ENCODE assay signal across 1 cellular context in genomic region chr2:105634198-105634597, GRCh38.
TF ChIP-seq lines count a peak whose summit lies in the region.

No MANE protein-coding gene starts in this region.

TF ChIP-seq in K562, 482 proteins besides CTCF, POLR2A, EP300 and RAD21 (continued from another document):
- no peak for TF ChIP-seq AFF4 (CRISPR knock-in tag; IDR thresholded peaks at IDR 0.05)
- no peak for TF ChIP-seq FOXJ3 (CRISPR knock-in tag; IDR thresholded peaks at IDR 0.05)
- peak; percentile 30; the same call in 1 of the 2 replicates for TF ChIP-seq MAFF (IDR thresholded peaks at IDR 0.05; ENCODE audit: low read length)
- TF ChIP-seq ETV5 (CRISPR knock-in tag; IDR thresholded peaks at IDR 0.05; ENCODE audit: low read depth): no peak
- TF ChIP-seq, protein P1, sequence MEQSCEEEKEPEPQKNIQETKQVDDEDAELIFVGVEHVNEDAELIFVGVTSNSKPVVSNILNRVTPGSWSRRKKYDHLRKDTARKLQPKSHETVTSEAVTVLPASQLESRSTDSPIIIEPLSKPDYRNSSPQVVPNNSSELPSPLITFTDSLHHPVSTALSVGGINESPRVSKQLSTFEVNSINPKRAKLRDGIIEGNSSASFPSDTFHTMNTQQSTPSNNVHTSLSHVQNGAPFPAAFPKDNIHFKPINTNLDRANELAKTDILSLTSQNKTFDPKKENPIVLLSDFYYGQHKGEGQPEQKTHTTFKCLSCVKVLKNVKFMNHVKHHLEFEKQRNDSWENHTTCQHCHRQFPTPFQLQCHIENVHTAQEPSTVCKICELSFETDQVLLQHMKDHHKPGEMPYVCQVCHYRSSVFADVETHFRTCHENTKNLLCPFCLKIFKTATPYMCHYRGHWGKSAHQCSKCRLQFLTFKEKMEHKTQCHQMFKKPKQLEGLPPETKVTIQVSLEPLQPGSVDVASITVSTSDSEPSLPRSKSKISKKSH (CRISPR knock-in tag; IDR thresholded peaks at IDR 0.05): no peak
- TF ChIP-seq EWSR1 (IDR thresholded peaks at IDR 0.05; ENCODE audit: borderline replicate concordance, low read depth, partially characterized antibody): no peak
- no peak for TF ChIP-seq HNRNPL (IDR thresholded peaks at IDR 0.05; ENCODE audit: low read depth, low read length)
- no peak for TF ChIP-seq ZEB2 (IDR thresholded peaks at IDR 0.05)
- TF ChIP-seq, protein P2, sequence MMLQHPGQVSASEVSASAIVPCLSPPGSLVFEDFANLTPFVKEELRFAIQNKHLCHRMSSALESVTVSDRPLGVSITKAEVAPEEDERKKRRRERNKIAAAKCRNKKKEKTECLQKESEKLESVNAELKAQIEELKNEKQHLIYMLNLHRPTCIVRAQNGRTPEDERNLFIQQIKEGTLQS (IDR thresholded peaks at IDR 0.05): no peak
- TF ChIP-seq, protein P2 (CRISPR knock-in tag; conservative IDR thresholded peaks at IDR 0.05): no peak
- TF ChIP-seq, protein P3, sequence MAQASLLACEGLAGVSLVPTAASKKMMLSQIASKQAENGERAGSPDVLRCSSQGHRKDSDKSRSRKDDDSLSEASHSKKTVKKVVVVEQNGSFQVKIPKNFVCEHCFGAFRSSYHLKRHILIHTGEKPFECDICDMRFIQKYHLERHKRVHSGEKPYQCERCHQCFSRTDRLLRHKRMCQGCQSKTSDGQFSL (CRISPR knock-in tag; IDR thresholded peaks at IDR 0.05): no peak
- TF ChIP-seq, protein P3 (tag; IDR thresholded peaks at IDR 0.05): no peak
- no peak for TF ChIP-seq TBL1XR1 (IDR thresholded peaks at IDR 0.05; ENCODE audit: low read length in 2 of 2)
- TF ChIP-seq ARID4B (CRISPR knock-in tag; IDR thresholded peaks at IDR 0.05): no peak
- no peak for TF ChIP-seq MAFG (tag; conservative IDR thresholded peaks at IDR 0.05)
- TF ChIP-seq, protein P4, sequence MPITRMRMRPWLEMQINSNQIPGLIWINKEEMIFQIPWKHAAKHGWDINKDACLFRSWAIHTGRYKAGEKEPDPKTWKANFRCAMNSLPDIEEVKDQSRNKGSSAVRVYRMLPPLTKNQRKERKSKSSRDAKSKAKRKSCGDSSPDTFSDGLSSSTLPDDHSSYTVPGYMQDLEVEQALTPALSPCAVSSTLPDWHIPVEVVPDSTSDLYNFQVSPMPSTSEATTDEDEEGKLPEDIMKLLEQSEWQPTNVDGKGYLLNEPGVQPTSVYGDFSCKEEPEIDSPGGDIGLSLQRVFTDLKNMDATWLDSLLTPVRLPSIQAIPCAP (CRISPR knock-in tag; IDR thresholded peaks at IDR 0.05; ENCODE audit: borderline replicate concordance): no peak
- 0 out of 2 replicates have a peak, but pooled peaks have one; percentile 17 for TF ChIP-seq NFE2 (IDR thresholded peaks at IDR 0.05; ENCODE audit: low read depth)
- no peak for TF ChIP-seq NCOA6 (IDR thresholded peaks at IDR 0.05)
- TF ChIP-seq ZNF316 (IDR thresholded peaks at IDR 0.05): peak; percentile 63; the same call in 1 of the 2 replicates
- TF ChIP-seq, protein P5, sequence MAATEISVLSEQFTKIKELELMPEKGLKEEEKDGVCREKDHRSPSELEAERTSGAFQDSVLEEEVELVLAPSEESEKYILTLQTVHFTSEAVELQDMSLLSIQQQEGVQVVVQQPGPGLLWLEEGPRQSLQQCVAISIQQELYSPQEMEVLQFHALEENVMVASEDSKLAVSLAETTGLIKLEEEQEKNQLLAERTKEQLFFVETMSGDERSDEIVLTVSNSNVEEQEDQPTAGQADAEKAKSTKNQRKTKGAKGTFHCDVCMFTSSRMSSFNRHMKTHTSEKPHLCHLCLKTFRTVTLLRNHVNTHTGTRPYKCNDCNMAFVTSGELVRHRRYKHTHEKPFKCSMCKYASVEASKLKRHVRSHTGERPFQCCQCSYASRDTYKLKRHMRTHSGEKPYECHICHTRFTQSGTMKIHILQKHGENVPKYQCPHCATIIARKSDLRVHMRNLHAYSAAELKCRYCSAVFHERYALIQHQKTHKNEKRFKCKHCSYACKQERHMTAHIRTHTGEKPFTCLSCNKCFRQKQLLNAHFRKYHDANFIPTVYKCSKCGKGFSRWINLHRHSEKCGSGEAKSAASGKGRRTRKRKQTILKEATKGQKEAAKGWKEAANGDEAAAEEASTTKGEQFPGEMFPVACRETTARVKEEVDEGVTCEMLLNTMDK (IDR thresholded peaks at IDR 0.05; ENCODE audit: borderline replicate concordance, insufficient read depth, low read depth, low read length, poor library complexity, severe bottlenecking): peak; percentile 5
